Comparison of ENCODE assay signal across 16 cellular contexts in genomic region chr19:7051421-7051820, GRCh38. TPM values are rescaled to one million over a fixed set of nuclear protein-coding genes. Genes with fewer than 3 reads are reported as not detected.
"Had no signal": no experiment of that assay in that cellular context is flagged by ENCODE, and none has a peak within 500 bp of the region (broad histone marks: within the 10 kb centered on the region; RNA-seq: fewer than 3 reads in every experiment).

No MANE protein-coding gene starts in this region.

RNA-seq across cellular contexts. Expression of gene MBD3L2, which starts 2.3 kb away (rescaled TPM):
- total RNA-seq: stomach, subcutaneous adipose tissue, suprapubic skin, temporal lobe, testis, thoracic aorta, thyroid gland, tibial nerve, transverse colon, upper lobe of left lung, upper lobe of right lung, ureter, urinary bladder, uterus, vagina had no signal
- polyA plus RNA-seq: stomach, urinary bladder had no signal

RNA-seq across cellular contexts. Expression of gene MBD3L3, which starts 7.1 kb away (rescaled TPM):
- total RNA-seq: stomach, subcutaneous adipose tissue, suprapubic skin, temporal lobe, thoracic aorta, thyroid gland, tibial nerve, transverse colon, upper lobe of left lung, upper lobe of right lung, ureter, urinary bladder, uterus, vagina had no signal
- polyA plus RNA-seq: stomach, urinary bladder had no signal

RNA-seq across cellular contexts. Expression of gene MBD3L4, which starts 11.4 kb away (rescaled TPM):
- total RNA-seq: stomach, subcutaneous adipose tissue, suprapubic skin, temporal lobe, testis, thoracic aorta, thyroid gland, tibial nerve, transverse colon, upper lobe of left lung, upper lobe of right lung, ureter, urinary bladder, uterus, vagina had no signal
- polyA plus RNA-seq: stomach, thymus, urinary bladder had no signal

RNA-seq across cellular contexts. Expression of gene MBD3L5, which starts 21.0 kb away (rescaled TPM):
- total RNA-seq: stomach, subcutaneous adipose tissue, suprapubic skin, temporal lobe, testis, thoracic aorta, thyroid gland, tibial nerve, transverse colon, upper lobe of left lung, upper lobe of right lung, ureter, urinary bladder, uterus, vagina had no signal
- polyA plus RNA-seq: stomach, urinary bladder had no signal
